In genomic region chr11:2993000-2993330, GRCh38 we compare ENCODE assay signal across 8 cellular contexts. TPM values are rescaled to one million over a fixed set of nuclear protein-coding genes. Genes with fewer than 3 reads are reported as not detected.
DNase-seq lines count a peak whose midpoint lies in the region; ATAC-seq lines count a peak whose summit lies in the region.

No MANE protein-coding gene starts in this region.

- H3K4me1 Mint-ChIP-seq in central memory CD8-positive, alpha-beta T cell = peaks cover 36% of the 10 kb centered on the region
- H3K4me1 Mint-ChIP-seq in naive thymus-derived CD4-positive, alpha-beta T cell = peaks cover 19 to 31% (median 24%) of the 10 kb centered on the region in 7 donors

- H3K4me3 Mint-ChIP-seq in central memory CD8-positive, alpha-beta T cell = peak overlapping the region; percentile 98
- peak overlapping the region; percentile 92 to 99 (median 96) for H3K4me3 Mint-ChIP-seq in naive thymus-derived CD4-positive, alpha-beta T cell

- peak overlapping the region; percentile 87 to 97 (median 94) for H3K9ac ChIP-seq in BLaER1 treated with 17β-estradiol and CSF1 and Interleukin-3, amounts not matched to agents 10 nM and 100 nM

- H4K20me1 ChIP-seq in BLaER1 treated with 17β-estradiol and CSF1 and Interleukin-3, amounts not matched to agents 10 nM and 100 nM = peaks cover 26 to 40% (median 36%) of the 10 kb centered on the region in 11 experiments

- H3K36me3 ChIP-seq in BLaER1 treated with 17β-estradiol and CSF1 and Interleukin-3, amounts not matched to agents 10 nM and 100 nM = peaks cover 0 to 10% (median 2%) of the 10 kb centered on the region in 11 experiments; a peak in 7 of 22 replicates
- H3K36me3 ChIP-seq in naive thymus-derived CD4-positive, alpha-beta T cell (ENCODE audit: control insufficient read depth in 2 of 3, insufficient read depth in 3 of 3, low read length in 3 of 3) = peaks cover 0 to 9% (median 0%) of the 10 kb centered on the region in 3 experiments

- no peaks in the 10 kb centered on the region for H3K27me3 Mint-ChIP-seq in central memory CD8-positive, alpha-beta T cell
- H3K27me3 Mint-ChIP-seq in naive thymus-derived CD4-positive, alpha-beta T cell = no peaks in the 10 kb centered on the region

- peaks cover 14% of the 10 kb centered on the region for H3K36me3 Mint-ChIP-seq in central memory CD8-positive, alpha-beta T cell (ENCODE audit: insufficient read depth)
- H3K36me3 Mint-ChIP-seq in naive thymus-derived CD4-positive, alpha-beta T cell = peaks cover 0 to 27% (median 3%) of the 10 kb centered on the region in 5 donors

- H3K4me2 ChIP-seq in BLaER1 treated with 17β-estradiol and CSF1 and Interleukin-3, amounts not matched to agents 10 nM and 100 nM = peak overlapping the region; percentile 88 to 99 (median 97)

- peak overlapping the region; percentile 74 to 89 (median 82) for H3K4me3 ChIP-seq in BLaER1 treated with 17β-estradiol and CSF1 and Interleukin-3, amounts not matched to agents 10 nM and 100 nM
- H3K4me3 ChIP-seq in Jurkat, Clone E6-1 (ENCODE audit: low read length) = peak overlapping the region; percentile 96
- peak overlapping the region; percentile 71 for H3K4me3 ChIP-seq in naive thymus-derived CD4-positive, alpha-beta T cell (ENCODE audit: low read length)

- no peaks in the 10 kb centered on the region for H3K9me3 Mint-ChIP-seq in central memory CD8-positive, alpha-beta T cell
- peaks cover 0 to 3% (median 0%) of the 10 kb centered on the region in 11 donors for H3K9me3 Mint-ChIP-seq in naive thymus-derived CD4-positive, alpha-beta T cell

- ATAC-seq in central memory CD8-positive, alpha-beta T cell (replicated peaks; ENCODE audit: extremely low read depth, poor library complexity, severe bottlenecking) = no peak
- no peak for ATAC-seq in naive thymus-derived CD4-positive, alpha-beta T cell
- no peak for ATAC-seq in GM19467 (IDR thresholded peaks at IDR 0.05; ENCODE audit: unreplicated experiment)

- no peaks in the 10 kb centered on the region for H3K9me3 ChIP-seq in BLaER1 treated with 17β-estradiol and CSF1 and Interleukin-3, amounts not matched to agents 10 nM and 100 nM (replicated peaks in 1 of 11)
- H3K9me3 ChIP-seq in naive thymus-derived CD4-positive, alpha-beta T cell (ENCODE audit: control insufficient read depth in 2 of 3, low read length in 3 of 3) = no peaks in the 10 kb centered on the region

- intact Hi-C loops in naive thymus-derived CD4-positive, alpha-beta T cell (cut with micrococcal nuclease) = loop anchor here (1.0 to 5.0 kb wide), 13 partner anchors 21 to 593 kb away; partner anchors contain the start of genes CARS1 (in 2 of the 2), CDKN1C (in 2 of the 2), TSSC4 (in 2 of the 2) and ZNF195 (in 2 of the 2)

- CTCF ChIA-PET in naive thymus-derived CD4-positive, alpha-beta T cell (lab: Charles Lee) = interaction anchor here (0.7 kb wide), 1 partner anchor 460 kb away, joined by 3 read pairs; no protein-coding TSS in a partner anchor

- no peaks in the 10 kb centered on the region for H3K27me3 ChIP-seq in BLaER1 treated with 17β-estradiol and CSF1 and Interleukin-3, amounts not matched to agents 10 nM and 100 nM
- no peaks in the 10 kb centered on the region for H3K27me3 ChIP-seq in naive thymus-derived CD4-positive, alpha-beta T cell (ENCODE audit: control insufficient read depth in 2 of 2, insufficient read depth in 2 of 2, low read length in 2 of 2)

- peaks cover 27 to 47% (median 34%) of the 10 kb centered on the region in 10 experiments for H3K4me1 ChIP-seq in BLaER1 treated with 17β-estradiol and CSF1 and Interleukin-3, amounts not matched to agents 10 nM and 100 nM
- H3K4me1 ChIP-seq in naive thymus-derived CD4-positive, alpha-beta T cell (ENCODE audit: control insufficient read depth in 2 of 2, insufficient read depth in 2 of 2, low read length in 2 of 2) = peaks cover 0 to 4% of the 10 kb centered on the region in 2 donors

- no peak for DNase-seq in Jurkat, Clone E6-1 (ENCODE audit: low read depth, low spot score)
- DNase-seq in central memory CD8-positive, alpha-beta T cell (ENCODE audit: low spot score in 2 of 2) = no peak
- no peak for DNase-seq in naive thymus-derived CD4-positive, alpha-beta T cell
- DNase-seq in NCI-H1092 (lab: John Stamatoyannopoulos, UW) (no peak), AG08395 (ENCODE audit: low spot score) (no peak), NCI-H226 (no peak)

- peak overlapping the region; percentile 98 for H3K27ac Mint-ChIP-seq in central memory CD8-positive, alpha-beta T cell (ENCODE audit: low read depth)
- H3K27ac Mint-ChIP-seq in naive thymus-derived CD4-positive, alpha-beta T cell = peak overlapping the region in 7 of 9 donors; percentile 8 to 97 (median 95)

- POLR2A ChIA-PET in naive thymus-derived CD4-positive, alpha-beta T cell (lab: Charles Lee) = interaction anchor here (1.0 to 8.3 kb wide), 3 partner anchors 10 to 99 kb away, joined by 3 to 142 read pairs (median 4); no protein-coding TSS in a partner anchor

- peak overlapping the region in 10 of 11 experiments; percentile 85 to 96 (median 92); a peak in 20 of 22 replicates for H3K27ac ChIP-seq in BLaER1 treated with 17β-estradiol and CSF1 and Interleukin-3, amounts not matched to agents 10 nM and 100 nM
- peak overlapping the region; percentile 90 for H3K27ac ChIP-seq in naive thymus-derived CD4-positive, alpha-beta T cell (ENCODE audit: low read depth, low read length)

RNA-seq across cellular contexts. Expression of gene NAP1L4, which starts 0.8 kb away (rescaled TPM):
- polyA plus RNA-seq in Jurkat, Clone E6-1 (2012; ENCODE audit: insufficient read depth, insufficient read length) = 185 TPM
- total RNA-seq in naive thymus-derived CD4-positive, alpha-beta T cell = 100 to 1,000 TPM; 245 to 356 (median 294) TPM
- 100 to 1,000 TPM; 134 to 172 TPM for polyA plus RNA-seq in naive thymus-derived CD4-positive, alpha-beta T cell
